9 cellular contexts compared by ENCODE assay signal in the genomic region with DNA sequence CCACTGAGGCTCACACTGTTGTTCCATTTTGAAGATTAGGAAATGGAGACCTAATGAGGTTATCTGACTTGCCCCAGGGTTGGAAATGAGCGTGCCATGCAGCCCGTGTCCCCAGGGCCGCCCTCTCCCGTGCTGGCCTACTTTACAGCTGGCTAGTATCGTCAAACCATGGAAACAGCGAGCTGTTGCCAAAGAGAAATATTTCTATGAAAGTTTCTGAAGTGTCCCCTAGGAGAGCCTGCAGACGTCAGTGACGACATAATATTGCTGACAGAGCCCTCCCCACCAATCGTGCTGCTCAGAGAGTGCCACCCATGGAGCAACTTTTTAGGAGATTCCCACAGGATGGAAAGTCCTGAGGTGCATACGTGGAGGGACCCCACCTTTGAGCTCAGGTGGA. TPM values are rescaled to one million over a fixed set of nuclear protein-coding genes. Genes with fewer than 3 reads are reported as not detected.
A peak's percentile ranks its signal among the peaks of the same experiment; 100 is the strongest.
DNase-seq lines count a peak whose midpoint lies in the region; ATAC-seq, FAIRE-seq and TF ChIP-seq lines count a peak whose summit lies in the region.
"Had no signal": no experiment of that assay in that cellular context is flagged by ENCODE, and none has a peak within 500 bp of the region (broad histone marks: within the 10 kb centered on the region; RNA-seq: fewer than 3 reads in every experiment).

No MANE protein-coding gene starts in this region.

- H3K27me3 ChIP-seq in HUES6 (ENCODE audit: control insufficient read depth, insufficient read depth, low read length) (peaks cover 53% of the 10 kb centered on the region), body of pancreas (no peaks in the 10 kb centered on the region), skeletal muscle tissue (ENCODE audit: control insufficient read depth in 3 of 3, insufficient read depth in 3 of 3, low read length in 3 of 3) (no peaks in the 10 kb centered on the region)

- WGBS in body of pancreas, 2 donors = 24 to 25% methylated on average over 6 to 10 of the region's 10 CpGs

- intact Hi-C loops in body of pancreas (cut with DNase I) = no loop called here

- peak in 2 of 7 experiments; percentile 5 to 15 for TF ChIP-seq CTCF in body of pancreas (IDR thresholded peaks at IDR 0.05)

- H3K27ac ChIP-seq in HUES6 (ENCODE audit: low read depth, low read length) = no peak overlapping the region
- peak overlapping the region in 2 of 4 donors; percentile 36 to 37 for H3K27ac ChIP-seq in body of pancreas
- peak overlapping the region; percentile 26 for H3K27ac ChIP-seq in skeletal muscle tissue (ENCODE audit: low read depth, low read length)

- FAIRE-seq in islet of Langerhans (lab: Jason Lieb, UNC) = peak; percentile 73

- DNase-seq in body of pancreas = peak; percentile 49 to 70 (median 68)
- DNase-seq in stimulated activated CD4-positive, alpha-beta T cell treated with anti-CD3 and anti-CD28 coated beads, Interleukin-2, amount 100 ng/mL, for 48 hours = no peak
- DNase-seq: OCI-M1 had no signal

- H3K9ac ChIP-seq in HUES6 (ENCODE audit: low read length) (peak overlapping the region; percentile 5), skeletal muscle tissue (ENCODE audit: low read depth in 1 of 3, low read length in 3 of 3) (peak overlapping the region in 1 of 3 donors; percentile 37)

- peak; percentile 71 for ATAC-seq in body of pancreas
- ATAC-seq in GM18519 (IDR thresholded peaks at IDR 0.05; ENCODE audit: low FRiP score, unreplicated experiment) = no peak
- no peak for ATAC-seq in HG03139 (IDR thresholded peaks at IDR 0.05; ENCODE audit: unreplicated experiment)
- ATAC-seq in HG03175 (IDR thresholded peaks at IDR 0.05; ENCODE audit: unreplicated experiment) = no peak

- peak overlapping the region; percentile 36; the same call in 1 of the 2 replicates for H3K4me3 ChIP-seq in HUES6 (ENCODE audit: low read depth, low read length)
- no peak overlapping the region for H3K4me3 ChIP-seq in body of pancreas
- H3K4me3 ChIP-seq in skeletal muscle tissue (ENCODE audit: low read length in 3 of 3) = peak overlapping the region in 1 of 3 donors; percentile 28

- TF ChIP-seq POLR2A in body of pancreas (IDR thresholded peaks at IDR 0.05) = no peak

- H3K9me3 ChIP-seq in HUES6 (ENCODE audit: control insufficient read depth, insufficient read depth, low read depth, low read length) (no peaks in the 10 kb centered on the region), body of pancreas (no peaks in the 10 kb centered on the region), skeletal muscle tissue (ENCODE audit: control insufficient read depth in 3 of 3, low read length in 3 of 3) (no peaks in the 10 kb centered on the region)

- H3K4me1 ChIP-seq in HUES6 (ENCODE audit: control insufficient read depth, insufficient read depth, low read length) (peaks cover 44% of the 10 kb centered on the region), body of pancreas (peaks cover 33% of the 10 kb centered on the region), skeletal muscle tissue (ENCODE audit: control insufficient read depth in 3 of 3, insufficient read depth in 3 of 3, low read length in 3 of 3) (peaks cover 26 to 29% (median 26%) of the 10 kb centered on the region in 3 donors)

- H3K36me3 ChIP-seq in HUES6 (ENCODE audit: control insufficient read depth, insufficient read depth, low read length) (no peaks in the 10 kb centered on the region), body of pancreas (replicated peaks in 1 of 2; ENCODE audit: insufficient read depth in 1 of 2, low read depth in 2 of 2) (no peaks in the 10 kb centered on the region), skeletal muscle tissue (ENCODE audit: control insufficient read depth in 3 of 3, insufficient read depth in 3 of 3, low read length in 3 of 3) (no peaks in the 10 kb centered on the region)

RNA-seq across cellular contexts. Expression of a gene that starts 11.2 kb away (rescaled TPM):
- total RNA-seq in body of pancreas (10 to 100 TPM; 51.4 to 59.9 TPM), skeletal muscle tissue (8.4 TPM)

Comparison
In these comparisons a context has a peak if more than half of its experiments do, and no peak if none do; other contexts are left out.
1. DNase-seq: peak in body of pancreas (4 of 4); none in stimulated activated CD4-positive, alpha-beta T cell treated with anti-CD3 and anti-CD28 coated beads, Interleukin-2, amount 100 ng/mL, for 48 hours (0 of 2).